Comparison of ENCODE assay signal across 8 cellular contexts in the genomic region with DNA sequence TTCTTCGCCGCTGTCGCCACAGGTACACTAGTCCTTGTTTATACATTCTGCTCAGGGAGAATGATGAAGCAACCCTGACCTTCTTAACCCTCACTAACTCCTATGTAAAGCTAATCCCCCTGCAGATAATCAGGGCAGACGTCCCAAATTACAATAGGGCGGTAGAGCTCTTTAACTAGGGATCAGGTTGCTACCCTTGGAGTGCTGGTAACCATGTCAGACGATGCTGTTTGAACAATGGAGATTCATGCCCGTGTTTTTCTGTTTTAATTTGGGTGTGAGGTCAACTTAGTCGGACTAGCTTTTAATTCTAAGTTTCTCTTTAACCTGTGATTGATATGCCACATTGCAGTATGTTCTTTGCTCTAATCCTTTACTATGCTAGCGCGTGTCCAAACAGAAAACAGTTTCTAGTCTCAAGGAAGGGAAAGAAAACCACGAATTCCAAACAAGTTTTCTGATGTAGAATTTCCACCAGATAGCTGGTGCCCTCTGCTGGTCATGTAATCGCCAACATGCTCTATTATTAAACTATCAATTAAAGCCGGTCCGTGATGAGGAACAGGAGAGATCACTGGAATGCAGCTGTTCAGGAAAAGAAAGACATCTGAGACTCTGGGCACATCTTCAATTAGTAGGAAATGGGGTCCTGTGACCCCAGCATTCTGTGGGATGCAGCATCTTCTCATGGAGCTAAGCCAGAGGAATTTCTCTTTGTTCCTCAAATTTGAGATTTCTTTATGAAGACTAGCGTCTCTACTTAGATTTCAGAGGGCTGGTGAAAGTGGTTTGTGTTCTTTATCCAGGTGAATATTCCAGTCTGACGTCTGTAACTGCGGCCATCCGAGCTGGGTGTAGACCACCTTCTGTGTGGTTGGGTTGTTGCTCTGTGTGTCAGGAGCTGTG. TPM values are rescaled to one million over a fixed set of nuclear protein-coding genes. Genes with fewer than 3 reads are reported as not detected.
DNase-seq lines count a peak whose midpoint lies in the region; ATAC-seq, FAIRE-seq and TF ChIP-seq lines count a peak whose summit lies in the region.

No MANE protein-coding gene starts in this region.

- H3K4me1 ChIP-seq in adrenal gland (replicated peaks in 1 of 2), result peaks cover 0 to 5% of the 10 kb centered on the region in 2 donors
- peaks cover 3% of the 10 kb centered on the region for H3K4me1 ChIP-seq in cardiac muscle cell (ENCODE audit: low read depth)
- no peaks in the 10 kb centered on the region for H3K4me1 ChIP-seq in pancreas

- H3K9me3 ChIP-seq in adrenal gland (replicated peaks in 1 of 3) (no peaks in the 10 kb centered on the region), cardiac muscle cell (ENCODE audit: low read depth) (no peaks in the 10 kb centered on the region), pancreas (no peaks in the 10 kb centered on the region)

- peak; percentile 64 for FAIRE-seq in pancreas (lab: Jason Lieb, UNC)

- H3K4me3 ChIP-seq in adrenal gland (peak overlapping the region in 2 of 4 donors; percentile 10 to 45), cardiac muscle cell (no peak overlapping the region), pancreas (no peak overlapping the region)

- 18 to 26% (median 24%) methylated on average over 18 of the region's 18 CpGs for WGBS in adrenal gland, 4 donors
- WGBS in pancreas, 2 donors, result 8 to 11% methylated on average over 18 of the region's 18 CpGs

- H3K27ac ChIP-seq in adrenal gland (no peak overlapping the region), cardiac muscle cell (no peak overlapping the region), pancreas (no peak overlapping the region)

- H3K36me3 ChIP-seq in adrenal gland (replicated peaks in 1 of 2) (no peaks in the 10 kb centered on the region), cardiac muscle cell (no peaks in the 10 kb centered on the region), pancreas (no peaks in the 10 kb centered on the region)

- H3K27me3 ChIP-seq in adrenal gland, result no peaks in the 10 kb centered on the region
- H3K27me3 ChIP-seq in cardiac muscle cell, result no peaks in the 10 kb centered on the region
- H3K27me3 ChIP-seq in pancreas, result no peaks in the 10 kb centered on the region

- DNase-seq in DMS 273 (lab: John Stamatoyannopoulos, UW; ENCODE audit: unreplicated experiment), result peak; percentile 80
- DNase-seq in KG1 (lab: John Stamatoyannopoulos, UW), result peak; percentile 51
- peak; percentile 72 for DNase-seq in RPMI8226
- DNase-seq in adrenal gland, result peak; percentile 51 to 89 (median 69)
- DNase-seq in cardiac muscle cell (ENCODE audit: low read depth in 1 of 2, low spot score in 1 of 2), result peak; percentile 77 to 79
- peak in 4 of 6 donors; percentile 33 to 72 (median 44) for DNase-seq in pancreas
- no peak for DNase-seq in posterior vena cava (ENCODE audit: low spot score)

- TF ChIP-seq CTCF in adrenal gland (IDR thresholded peaks at IDR 0.05) (peak; percentile 69 to 91 (median 82)), cardiac muscle cell (IDR thresholded peaks at IDR 0.05; ENCODE audit: low read depth, low read length) (peak; percentile 70), pancreas (IDR thresholded peaks at IDR 0.05) (peak in 3 of 4 donors; percentile 36 to 70 (median 64))

- TF ChIP-seq POLR2A in adrenal gland (IDR thresholded peaks at IDR 0.05), result no peak

- peak; percentile 86 to 95 (median 88) for ATAC-seq in pancreas
- ATAC-seq in HG02852 (IDR thresholded peaks at IDR 0.05; ENCODE audit: unreplicated experiment), result no peak

- intact Hi-C loops in adrenal gland (cut with DNase I) (loop anchor here (2.0 kb wide), 2 partner anchors 84 to 86 kb away; no protein-coding TSS in a partner anchor), pancreas (cut with DNase I) (loop anchor here in 2 of 3 donors (2.0 to 5.0 kb wide), 2 partner anchors 85 to 86 kb away; no protein-coding TSS in a partner anchor), posterior vena cava (cut with DNase I) (loop anchor here in 1 of 2 donors (2.0 kb wide), 1 partner anchor 84 kb away; no protein-coding TSS in a partner anchor)

RNA-seq across cellular contexts. Expression of a gene that starts 18.3 kb away (rescaled TPM):
- 100 to 1,000 TPM in 5 of 8 donors, 10 to 100 TPM in 3; 89.3 to 151 (median 116) TPM for total RNA-seq in adrenal gland
- 100 to 1,000 TPM in 1 of 3 donors, 10 to 100 TPM in 2; 52.0 to 186 (median 61.6) TPM for polyA plus RNA-seq in adrenal gland
- 45.6 and 51.2 TPM in 2 replicates for total RNA-seq in cardiac muscle cell
- polyA plus RNA-seq in cardiac muscle cell, result 68.4 and 88.3 TPM in 2 replicates
- 10 to 100 TPM; 11.7 to 39.1 (median 22.0) TPM for total RNA-seq in pancreas
- polyA plus RNA-seq in pancreas, result 10 to 100 TPM; 15.1 to 33.6 TPM
- 100 to 1,000 TPM; 101 to 119 TPM for total RNA-seq in posterior vena cava

RNA-seq across cellular contexts. Expression of a gene that starts 31.3 kb away (rescaled TPM):
- total RNA-seq in adrenal gland (10 to 100 TPM; 11.6 to 29.0 (median 19.6) TPM), cardiac muscle cell (1.9 and 13.2 TPM in 2 replicates), pancreas (10 to 100 TPM in 3 of 6 donors, 1 to 10 TPM in 3; 4.6 to 13.9 (median 9.6) TPM), posterior vena cava (10 to 100 TPM; 11.3 to 19.0 TPM)
- polyA plus RNA-seq in adrenal gland (10 to 100 TPM in 2 of 3 donors, 1 to 10 TPM in 1; 8.8 to 19.9 (median 14.8) TPM), cardiac muscle cell (2.9 and 12.9 TPM in 2 replicates), pancreas (10 to 100 TPM in 1 of 2 donors, 1 to 10 TPM in 1; 6.4 to 11.8 TPM)
